9 cellular contexts compared by ENCODE assay signal in the genomic region with DNA sequence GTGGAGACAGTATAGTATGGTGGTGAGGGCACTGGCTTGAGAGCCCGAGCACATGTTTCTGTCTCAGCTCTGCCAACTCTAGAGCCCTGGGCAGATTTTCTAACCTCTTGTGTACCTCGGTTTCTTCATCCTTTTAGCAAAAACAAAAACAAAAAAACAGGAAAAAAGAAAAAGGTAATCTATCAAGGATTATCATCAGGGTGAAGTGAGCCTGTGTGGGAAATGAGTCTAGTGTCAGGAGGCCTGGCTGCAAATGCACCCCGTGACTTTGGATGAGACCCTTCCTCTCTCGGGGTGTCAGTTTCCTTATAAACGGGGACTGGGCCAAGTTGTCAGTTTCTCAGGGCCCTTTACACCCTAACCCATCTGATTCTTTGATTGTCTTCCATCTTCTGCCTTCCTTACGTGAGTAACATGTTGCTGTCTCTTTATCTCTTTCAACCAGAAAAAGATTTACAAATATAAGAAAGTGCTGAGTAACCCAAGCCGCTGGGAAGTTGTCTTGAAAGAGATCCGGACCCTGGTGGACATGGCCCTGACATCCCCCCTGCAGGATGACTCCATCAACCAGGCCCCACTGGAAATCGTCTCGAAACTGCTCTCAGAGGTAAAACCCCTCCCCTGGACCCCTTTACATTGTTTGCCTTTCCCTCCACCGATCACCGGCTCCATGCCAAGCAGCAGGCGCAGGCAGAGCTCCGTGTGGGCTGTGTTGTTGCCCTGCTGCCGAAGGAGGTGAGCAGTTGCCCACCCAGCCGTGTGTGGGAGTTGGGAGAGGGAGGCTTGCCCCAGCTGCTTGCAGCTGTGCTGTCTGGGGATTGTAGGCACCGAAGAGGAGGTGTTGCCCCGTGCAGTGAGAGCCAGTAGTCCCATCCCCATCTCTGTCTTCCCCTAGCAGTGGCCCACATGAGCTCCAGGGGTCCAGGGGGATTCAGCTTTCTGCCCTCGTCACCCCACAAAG.
A peak's percentile ranks its signal among the peaks of the same experiment; 100 is the strongest.
DNase-seq lines count a peak whose midpoint lies in the region; ATAC-seq and TF ChIP-seq lines count a peak whose summit lies in the region.
"Had no signal": no experiment of that assay in that cellular context is flagged by ENCODE, and none has a peak within 500 bp of the region (broad histone marks: within the 10 kb centered on the region; RNA-seq: fewer than 3 reads in every experiment).

No MANE protein-coding gene starts in this region.

- no peak for TF ChIP-seq CTCF in MM.1S (IDR thresholded peaks at IDR 0.05; ENCODE audit: low read length)

- no peaks in the 10 kb centered on the region for H3K9me2 ChIP-seq in MM.1S (replicated peaks; ENCODE audit: insufficient read depth, low read length)

- H3K18ac ChIP-seq in trophoblast cell (ENCODE audit: low read length), result peak overlapping the region; percentile 2

- no peaks in the 10 kb centered on the region for H3K36me3 ChIP-seq in MM.1S (replicated peaks; ENCODE audit: insufficient read depth, low read length)
- peaks cover 30% of the 10 kb centered on the region in 2 experiments for H3K36me3 ChIP-seq in trophoblast cell (ENCODE audit: control insufficient read depth in 1 of 2, insufficient read depth in 2 of 2, low read length in 2 of 2)

- H3K9ac ChIP-seq in MM.1S (ENCODE audit: low read length) (peak overlapping the region; percentile 94), trophoblast cell (ENCODE audit: low read length) (no peak overlapping the region)

- H3K27ac ChIP-seq in MM.1S (ENCODE audit: low read length), result peak overlapping the region; percentile 100
- H3K27ac ChIP-seq in cingulate gyrus (ENCODE audit: low read depth, low read length), result peak overlapping the region; percentile 54
- H3K27ac ChIP-seq in trophoblast cell (ENCODE audit: low read depth, low read length), result no peak overlapping the region

- H3K4me3 ChIP-seq in MM.1S (ENCODE audit: low read length) (peak overlapping the region; percentile 70), trophoblast cell (ENCODE audit: low read depth, low read length) (no peak overlapping the region)

- peak overlapping the region; percentile 89 for H3K4me2 ChIP-seq in MM.1S (ENCODE audit: low read depth, low read length)
- no peak overlapping the region for H3K4me2 ChIP-seq in trophoblast cell (ENCODE audit: low read length)

- H3K4me1 ChIP-seq in MM.1S (ENCODE audit: low read length), result peaks cover 38% of the 10 kb centered on the region
- H3K4me1 ChIP-seq in trophoblast cell (ENCODE audit: control insufficient read depth in 1 of 2, insufficient read depth in 2 of 2, low read length in 2 of 2), result peaks cover 20 to 36% of the 10 kb centered on the region in 2 experiments

- H2AK5ac ChIP-seq in trophoblast cell (ENCODE audit: low read length), result no peak overlapping the region

- no peak overlapping the region for H3K23ac ChIP-seq in trophoblast cell (ENCODE audit: low read length)

- H3K79me1 ChIP-seq in trophoblast cell (ENCODE audit: low read length), result peaks cover 15% of the 10 kb centered on the region

- H2BK5ac ChIP-seq in trophoblast cell (ENCODE audit: low read depth, low read length, poor library complexity), result no peak overlapping the region

- peak; percentile 51 for ATAC-seq in GM18498 (IDR thresholded peaks at IDR 0.05; ENCODE audit: unreplicated experiment)
- no peak for ATAC-seq in HG02884 (IDR thresholded peaks at IDR 0.05; ENCODE audit: unreplicated experiment)
- ATAC-seq in HG03457 (IDR thresholded peaks at IDR 0.05; ENCODE audit: unreplicated experiment), result no peak

- no CpG with 5 or more reads among the region's 19 CpGs for WGBS in trophoblast cell (ENCODE audit: extremely low coverage, insufficient coverage, insufficient read length)

- no peaks in the 10 kb centered on the region for H4K20me1 ChIP-seq in MM.1S (ENCODE audit: insufficient read depth, low read length)

- H2BK12ac ChIP-seq in trophoblast cell (ENCODE audit: low read length), result no peak overlapping the region

- peaks cover 48% of the 10 kb centered on the region for H3K79me2 ChIP-seq in MM.1S (ENCODE audit: low read length)
- peaks cover 8% of the 10 kb centered on the region for H3K79me2 ChIP-seq in trophoblast cell (ENCODE audit: control insufficient read depth, insufficient read depth, low read length, poor library complexity)

- peaks cover 20% of the 10 kb centered on the region for H3F3A ChIP-seq in MM.1S (ENCODE audit: insufficient read depth, low read length)

- no peaks in the 10 kb centered on the region for H3K9me3 ChIP-seq in MM.1S (replicated peaks; ENCODE audit: insufficient read depth, low read length)
- H3K9me3 ChIP-seq in trophoblast cell (ENCODE audit: insufficient read depth, low read depth, low read length), result no peaks in the 10 kb centered on the region

- H4K8ac ChIP-seq in trophoblast cell (ENCODE audit: low read depth, low read length), result no peak overlapping the region

- no peak overlapping the region for H4K12ac ChIP-seq in trophoblast cell (ENCODE audit: low read depth, low read length)

- no peaks in the 10 kb centered on the region for H3K27me3 ChIP-seq in MM.1S (replicated peaks; ENCODE audit: insufficient read depth, low read length)
- H3K27me3 ChIP-seq in trophoblast cell (ENCODE audit: insufficient read depth, low read length), result no peaks in the 10 kb centered on the region

- H3K4ac ChIP-seq in trophoblast cell (ENCODE audit: low read depth, low read length), result no peak overlapping the region

- H2BK120ac ChIP-seq in trophoblast cell (ENCODE audit: insufficient read depth, low read length, poor library complexity), result no peak overlapping the region

- H4K91ac ChIP-seq in trophoblast cell (ENCODE audit: low read depth, low read length), result no peak overlapping the region

- H2AFZ ChIP-seq in MM.1S (ENCODE audit: low read length) (no peak overlapping the region), trophoblast cell (ENCODE audit: insufficient read depth, low read length, poor library complexity) (no peak overlapping the region)

- H3K14ac ChIP-seq in trophoblast cell (ENCODE audit: low read length), result no peak overlapping the region

- DNase-seq in MM.1S, result peak; percentile 13
- DNase-seq in trophoblast cell, result no peak
- no peak for DNase-seq in hepatic stellate cell (ENCODE audit: low spot score)
- no peak for DNase-seq in activated CD4-positive, alpha-beta T cell treated with anti-CD3 and anti-CD28 coated beads, Interleukin-2, amount 50 U/mL, for 48 hours
- DNase-seq: T-helper 2 cell had no signal
